24 cellular contexts compared by ENCODE assay signal in genomic region chr19:7685546-7686445, GRCh38. TPM values are rescaled to one million over a fixed set of nuclear protein-coding genes. Genes with fewer than 3 reads are reported as not detected.
DNase-seq lines count a peak whose midpoint lies in the region; ATAC-seq lines count a peak whose summit lies in the region.
"Had no signal": no experiment of that assay in that cellular context is flagged by ENCODE, and none has a peak within 500 bp of the region (broad histone marks: within the 10 kb centered on the region; RNA-seq: fewer than 3 reads in every experiment).

No MANE protein-coding gene starts in this region.

- H3K4me1 Mint-ChIP-seq in activated naive CD8-positive, alpha-beta T cell (ENCODE audit: low read depth): peaks cover 13% of the 10 kb centered on the region
- peaks cover 13% of the 10 kb centered on the region for H3K4me1 Mint-ChIP-seq in activated naive CD8-positive, alpha-beta T cell treated with anti-CD3 and anti-CD28 coated beads for 36 hours
- peaks cover 20% of the 10 kb centered on the region for H3K4me1 Mint-ChIP-seq in stimulated activated memory B cell treated with anti-CD40 and anti-IgM and Interleukin-4, amounts not matched to agents 10 μg/mL and 1 μg/mL and 100 μg/mL, for 72 hours
- H3K4me1 Mint-ChIP-seq: activated T-helper 17 cell treated with anti-CD3 and anti-CD28 coated beads, Interleukin-2, amount 50 U/mL, for 72 hours had no signal

- no peaks in the 10 kb centered on the region for H3K9me3 Mint-ChIP-seq in activated naive CD8-positive, alpha-beta T cell (ENCODE audit: low read depth)
- no peaks in the 10 kb centered on the region for H3K9me3 Mint-ChIP-seq in activated naive CD8-positive, alpha-beta T cell treated with anti-CD3 and anti-CD28 coated beads for 36 hours
- no peaks in the 10 kb centered on the region for H3K9me3 Mint-ChIP-seq in stimulated activated memory B cell treated with anti-CD40 and anti-IgM and Interleukin-4, amounts not matched to agents 10 μg/mL and 1 μg/mL and 100 μg/mL, for 72 hours
- H3K9me3 Mint-ChIP-seq: activated T-helper 17 cell treated with anti-CD3 and anti-CD28 coated beads, Interleukin-2, amount 50 U/mL, for 72 hours had no signal

- H3K27ac ChIP-seq in substantia nigra (ENCODE audit: low read depth, low read length, poor library complexity, severe bottlenecking): no peak overlapping the region
- H3K27ac ChIP-seq: epithelial cell of prostate, thyroid gland had no signal

- no peaks in the 10 kb centered on the region for H3K27me3 Mint-ChIP-seq in activated naive CD8-positive, alpha-beta T cell
- H3K27me3 Mint-ChIP-seq in activated naive CD8-positive, alpha-beta T cell treated with anti-CD3 and anti-CD28 coated beads for 36 hours: no peaks in the 10 kb centered on the region
- no peaks in the 10 kb centered on the region for H3K27me3 Mint-ChIP-seq in stimulated activated memory B cell treated with anti-CD40 and anti-IgM and Interleukin-4, amounts not matched to agents 10 μg/mL and 1 μg/mL and 100 μg/mL, for 72 hours
- H3K27me3 Mint-ChIP-seq: activated T-helper 17 cell treated with anti-CD3 and anti-CD28 coated beads, Interleukin-2, amount 50 U/mL, for 72 hours had no signal

- DNase-seq in activated naive CD8-positive, alpha-beta T cell treated with anti-CD3 and anti-CD28 coated beads for 36 hours: no peak
- DNase-seq in NCI-H226 (peak; percentile 24), islet precursor cell (peak; percentile 72), substantia nigra (lab: John Stamatoyannopoulos, UW) (no peak)
- DNase-seq: C1 segment of cervical spinal cord, dermis blood vessel endothelial cell, DMS79 treated with DMSO at 0.1 percent for 48 hours, foreskin melanocyte, NCI-H1105, NCI-H526 treated with DMSO at 0.1 percent for 48 hours, SHP77, T-helper 2 cell, thyroid gland had no signal

- no peaks in the 10 kb centered on the region for H3K36me3 Mint-ChIP-seq in activated naive CD8-positive, alpha-beta T cell
- peaks cover 11% of the 10 kb centered on the region for H3K36me3 Mint-ChIP-seq in activated naive CD8-positive, alpha-beta T cell treated with anti-CD3 and anti-CD28 coated beads for 36 hours
- H3K36me3 Mint-ChIP-seq in stimulated activated memory B cell treated with anti-CD40 and anti-IgM and Interleukin-4, amounts not matched to agents 10 μg/mL and 1 μg/mL and 100 μg/mL, for 72 hours: peaks cover 34% of the 10 kb centered on the region

- H3K27ac Mint-ChIP-seq in activated naive CD8-positive, alpha-beta T cell: peak overlapping the region; percentile 61
- no peak overlapping the region for H3K27ac Mint-ChIP-seq in activated naive CD8-positive, alpha-beta T cell treated with anti-CD3 and anti-CD28 coated beads for 36 hours
- H3K27ac Mint-ChIP-seq in stimulated activated memory B cell treated with anti-CD40 and anti-IgM and Interleukin-4, amounts not matched to agents 10 μg/mL and 1 μg/mL and 100 μg/mL, for 72 hours: peak overlapping the region; percentile 15
- H3K27ac Mint-ChIP-seq: activated T-helper 17 cell treated with anti-CD3 and anti-CD28 coated beads, Interleukin-2, amount 50 U/mL, for 72 hours had no signal

- H3K4me3 Mint-ChIP-seq in activated naive CD8-positive, alpha-beta T cell: no peak overlapping the region
- H3K4me3 Mint-ChIP-seq in activated naive CD8-positive, alpha-beta T cell treated with anti-CD3 and anti-CD28 coated beads for 36 hours: no peak overlapping the region
- H3K4me3 Mint-ChIP-seq in stimulated activated memory B cell treated with anti-CD40 and anti-IgM and Interleukin-4, amounts not matched to agents 10 μg/mL and 1 μg/mL and 100 μg/mL, for 72 hours: peak overlapping the region; percentile 3
- H3K4me3 Mint-ChIP-seq: activated T-helper 17 cell treated with anti-CD3 and anti-CD28 coated beads, Interleukin-2, amount 50 U/mL, for 72 hours had no signal

- ATAC-seq in stimulated activated memory B cell treated with anti-CD40 and anti-IgM and Interleukin-4, amounts not matched to agents 10 μg/mL and 1 μg/mL and 100 μg/mL, for 72 hours: peak; percentile 3
- no peak for ATAC-seq in GM19035 (IDR thresholded peaks at IDR 0.05; ENCODE audit: unreplicated experiment)
- no peak for ATAC-seq in HG03039 (IDR thresholded peaks at IDR 0.05; ENCODE audit: unreplicated experiment)
- ATAC-seq: activated CD4-positive, CD25-positive, alpha-beta regulatory T cell treated with anti-CD3 and anti-CD28 coated beads, Interleukin-2, amount 50 U/mL, for 24 hours; activated T-helper 17 cell treated with anti-CD3 and anti-CD28 coated beads, Interleukin-2, amount 50 U/mL, for 72 hours had no signal

RNA-seq across cellular contexts. Expression of gene TRAPPC5, which starts 5.2 kb away (rescaled TPM):
- total RNA-seq in activated naive CD8-positive, alpha-beta T cell treated with anti-CD3 and anti-CD28 coated beads for 36 hours: 10 to 100 TPM; 83.3 to 83.8 TPM

RNA-seq across cellular contexts. Expression of gene MCEMP1, which starts 8.9 kb away (rescaled TPM):
- total RNA-seq in activated naive CD8-positive, alpha-beta T cell treated with anti-CD3 and anti-CD28 coated beads for 36 hours: not detected
- total RNA-seq: A172; activated T-helper 17 cell treated with anti-CD3 and anti-CD28 coated beads, Interleukin-2, amount 50 U/mL, for 72 hours; bronchial epithelial cell; dermis blood vessel endothelial cell; LHCN-M2; smooth muscle cell had no signal

RNA-seq across cellular contexts. Expression of gene FCER2, which starts 16.1 kb away (rescaled TPM):
- total RNA-seq in activated naive CD8-positive, alpha-beta T cell treated with anti-CD3 and anti-CD28 coated beads for 36 hours: 1 to 10 TPM; 1.5 to 1.7 TPM
- total RNA-seq: A172, bronchial epithelial cell, dermis blood vessel endothelial cell, LHCN-M2, smooth muscle cell, thyroid gland had no signal

RNA-seq across cellular contexts. Expression of gene RETN, which starts 16.9 kb away (rescaled TPM):
- not detected for total RNA-seq in activated naive CD8-positive, alpha-beta T cell treated with anti-CD3 and anti-CD28 coated beads for 36 hours
- total RNA-seq: A172; activated T-helper 17 cell treated with anti-CD3 and anti-CD28 coated beads, Interleukin-2, amount 50 U/mL, for 72 hours; bronchial epithelial cell; dermis blood vessel endothelial cell; LHCN-M2; smooth muscle cell; thyroid gland had no signal

RNA-seq across cellular contexts. Expression of gene CLEC4G, which starts 46.1 kb away (rescaled TPM):
- not detected for total RNA-seq in activated naive CD8-positive, alpha-beta T cell treated with anti-CD3 and anti-CD28 coated beads for 36 hours
- total RNA-seq: A172; activated T-helper 17 cell treated with anti-CD3 and anti-CD28 coated beads, Interleukin-2, amount 50 U/mL, for 72 hours; bronchial epithelial cell; dermis blood vessel endothelial cell; LHCN-M2; smooth muscle cell had no signal

Comparison
In these comparisons a context has a peak if more than half of its experiments do, and no peak if none do; other contexts are left out.
1. DNase-seq: peak in NCI-H226 (single experiment) and islet precursor cell (single experiment); none in activated naive CD8-positive, alpha-beta T cell treated with anti-CD3 and anti-CD28 coated beads for 36 hours (single experiment) and substantia nigra (0 of 49).